16 cellular contexts compared by ENCODE assay signal in genomic region chrX:149858592-149858991, GRCh38. TPM values are rescaled to one million over a fixed set of nuclear protein-coding genes. Genes with fewer than 3 reads are reported as not detected.
A peak's percentile ranks its signal among the peaks of the same experiment; 100 is the strongest.
DNase-seq lines count a peak whose midpoint lies in the region; ATAC-seq and TF ChIP-seq lines count a peak whose summit lies in the region.
"Had no signal": no experiment of that assay in that cellular context is flagged by ENCODE, and none has a peak within 500 bp of the region (broad histone marks: within the 10 kb centered on the region; RNA-seq: fewer than 3 reads in every experiment).

No MANE protein-coding gene starts in this region.

- ATAC-seq in effector memory CD8-positive, alpha-beta T cell (replicated peaks) = peak; percentile 91
- ATAC-seq in natural killer cell (peak; percentile 80 to 90 (median 83)), HG02840 (IDR thresholded peaks at IDR 0.05; ENCODE audit: low FRiP score, unreplicated experiment) (no peak), GM18517 (IDR thresholded peaks at IDR 0.05; ENCODE audit: unreplicated experiment) (no peak)
- ATAC-seq: CD8-positive, alpha-beta T cell had no signal

- H3K4me3 Mint-ChIP-seq in effector memory CD8-positive, alpha-beta T cell = peak overlapping the region in 1 of 2 donors; percentile 27
- H3K4me3 Mint-ChIP-seq in natural killer cell = no peak overlapping the region
- H3K4me3 Mint-ChIP-seq in activated CD4-positive, alpha-beta memory T cell treated with anti-CD3 and anti-CD28 coated beads, Interleukin-2, amount 10 ng/mL, durations not matched to agents 7 days and 5 days = no peak overlapping the region
- H3K4me3 Mint-ChIP-seq: B cell; CD8-positive, alpha-beta T cell had no signal

- intact Hi-C loops in natural killer cell (cut with micrococcal nuclease) = no loop called here

- DNase-seq in NCI-H526 treated with DMSO at 0.1 percent for 48 hours (lab: John Stamatoyannopoulos, UW) (peak; percentile 34), natural killer cell (peak; percentile 31), retina (no peak)
- DNase-seq in effector memory CD8-positive, alpha-beta T cell = peak; percentile 27 to 40 (median 32)
- no peak for DNase-seq in activated CD4-positive, alpha-beta memory T cell treated with anti-CD3 and anti-CD28 coated beads, Interleukin-2, amount 10 ng/mL, durations not matched to agents 7 days and 5 days
- DNase-seq: 8988T, Calu3, DMS79 treated with DMSO at 0.1 percent for 48 hours, GF-D8, HCEC 1CT had no signal

- CTCF ChIA-PET in activated CD4-positive, alpha-beta memory T cell treated with anti-CD3 and anti-CD28 coated beads, Interleukin-2, amount 10 ng/mL, durations not matched to agents 7 days and 5 days (lab: Charles Lee) = no interaction called here

- POLR2A ChIA-PET in activated CD4-positive, alpha-beta memory T cell treated with anti-CD3 and anti-CD28 coated beads, Interleukin-2, amount 10 ng/mL, durations not matched to agents 7 days and 5 days (lab: Charles Lee) = no interaction called here

- peaks cover 9% of the 10 kb centered on the region in 2 donors for H3K4me1 Mint-ChIP-seq in effector memory CD8-positive, alpha-beta T cell (ENCODE audit: low read depth in 2 of 2)
- H3K4me1 Mint-ChIP-seq in natural killer cell = peaks cover 15 to 21% of the 10 kb centered on the region in 2 donors
- H3K4me1 Mint-ChIP-seq in activated CD4-positive, alpha-beta memory T cell treated with anti-CD3 and anti-CD28 coated beads, Interleukin-2, amount 10 ng/mL, durations not matched to agents 7 days and 5 days = no peaks in the 10 kb centered on the region
- H3K4me1 Mint-ChIP-seq: B cell had no signal

- peaks cover 3% of the 10 kb centered on the region for H3K36me3 Mint-ChIP-seq in effector memory CD8-positive, alpha-beta T cell (ENCODE audit: insufficient read depth)
- H3K36me3 Mint-ChIP-seq in natural killer cell = peaks cover 20% of the 10 kb centered on the region
- peaks cover 4% of the 10 kb centered on the region for H3K36me3 Mint-ChIP-seq in activated CD4-positive, alpha-beta memory T cell treated with anti-CD3 and anti-CD28 coated beads, Interleukin-2, amount 10 ng/mL, durations not matched to agents 7 days and 5 days (ENCODE audit: low read depth)
- H3K36me3 Mint-ChIP-seq: CD8-positive, alpha-beta T cell had no signal

- no peak for TF ChIP-seq CTCF in natural killer cell (IDR thresholded peaks at IDR 0.05)

- H3K9me3 Mint-ChIP-seq in effector memory CD8-positive, alpha-beta T cell = peaks cover 0 to 3% of the 10 kb centered on the region in 2 donors
- peaks cover 0 to 3% of the 10 kb centered on the region in 2 donors for H3K9me3 Mint-ChIP-seq in natural killer cell
- peaks cover 15% of the 10 kb centered on the region for H3K9me3 Mint-ChIP-seq in activated CD4-positive, alpha-beta memory T cell treated with anti-CD3 and anti-CD28 coated beads, Interleukin-2, amount 10 ng/mL, durations not matched to agents 7 days and 5 days

- H3K27ac Mint-ChIP-seq in effector memory CD8-positive, alpha-beta T cell = peak overlapping the region; percentile 70 to 75
- H3K27ac Mint-ChIP-seq in natural killer cell = peak overlapping the region; percentile 15 to 28
- no peak overlapping the region for H3K27ac Mint-ChIP-seq in activated CD4-positive, alpha-beta memory T cell treated with anti-CD3 and anti-CD28 coated beads, Interleukin-2, amount 10 ng/mL, durations not matched to agents 7 days and 5 days
- H3K27ac Mint-ChIP-seq: B cell; CD8-positive, alpha-beta T cell had no signal

- H3K27me3 Mint-ChIP-seq in effector memory CD8-positive, alpha-beta T cell = no peaks in the 10 kb centered on the region
- H3K27me3 Mint-ChIP-seq in natural killer cell (ENCODE audit: low read depth in 2 of 2) = peaks cover 3 to 13% of the 10 kb centered on the region in 2 donors
- peaks cover 25% of the 10 kb centered on the region for H3K27me3 Mint-ChIP-seq in activated CD4-positive, alpha-beta memory T cell treated with anti-CD3 and anti-CD28 coated beads, Interleukin-2, amount 10 ng/mL, durations not matched to agents 7 days and 5 days

RNA-seq across cellular contexts. Expression of gene MAGEA8, which starts 22.4 kb away (rescaled TPM):
- not detected for total RNA-seq in natural killer cell
- not detected for total RNA-seq in activated CD4-positive, alpha-beta memory T cell treated with anti-CD3 and anti-CD28 coated beads, Interleukin-2, amount 10 ng/mL, durations not matched to agents 7 days and 5 days
- total RNA-seq: A673; B cell; Calu3; CD8-positive, alpha-beta T cell; HT1080 had no signal

Comparison
In these comparisons a context has a peak if more than half of its experiments do, and no peak if none do; other contexts are left out.
1. DNase-seq: peak in NCI-H526 treated with DMSO at 0.1 percent for 48 hours (single experiment), effector memory CD8-positive, alpha-beta T cell (3 of 3) and natural killer cell (single experiment); none in retina (single experiment) and activated CD4-positive, alpha-beta memory T cell treated with anti-CD3 and anti-CD28 coated beads, Interleukin-2, amount 10 ng/mL, durations not matched to agents 7 days and 5 days (single experiment).
2. ATAC-seq: peak in effector memory CD8-positive, alpha-beta T cell (single experiment) and natural killer cell (3 of 3); none in HG02840 (single experiment) and GM18517 (single experiment).